Comparison of ENCODE assay signal across 3 cellular contexts in the genomic region with DNA sequence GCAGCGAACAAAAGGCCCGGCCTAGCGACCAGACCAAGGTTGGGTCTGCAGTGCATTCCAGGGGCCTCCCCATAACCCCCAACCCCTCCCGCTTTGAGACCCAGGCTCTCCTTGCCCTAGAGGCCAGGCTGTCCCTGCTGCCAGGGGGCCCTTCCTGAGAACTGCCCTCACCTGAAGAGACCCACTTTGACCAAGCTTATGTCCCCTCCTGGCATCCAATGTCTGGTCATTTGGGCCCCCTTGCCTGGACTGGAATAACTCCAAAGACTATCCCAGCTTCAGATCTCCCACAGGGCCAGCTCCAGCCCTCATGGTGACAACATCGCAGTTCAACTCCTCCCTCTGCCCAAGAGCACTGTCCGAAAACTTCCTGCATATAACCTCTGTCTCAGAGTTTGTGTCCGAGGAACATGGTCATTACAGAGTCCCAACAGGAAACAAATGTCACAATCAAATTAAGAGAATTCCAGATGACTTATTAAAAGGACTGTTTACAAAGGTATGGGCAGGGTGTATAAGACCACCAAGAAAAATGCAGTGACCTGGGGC.
TF ChIP-seq lines count a peak whose summit lies in the region.

No MANE protein-coding gene starts in this region.

TF ChIP-seq in SK-N-SH, 30 proteins besides CTCF, POLR2A, EP300 and RAD21 (continued from another document):
- TF ChIP-seq, protein P1, sequence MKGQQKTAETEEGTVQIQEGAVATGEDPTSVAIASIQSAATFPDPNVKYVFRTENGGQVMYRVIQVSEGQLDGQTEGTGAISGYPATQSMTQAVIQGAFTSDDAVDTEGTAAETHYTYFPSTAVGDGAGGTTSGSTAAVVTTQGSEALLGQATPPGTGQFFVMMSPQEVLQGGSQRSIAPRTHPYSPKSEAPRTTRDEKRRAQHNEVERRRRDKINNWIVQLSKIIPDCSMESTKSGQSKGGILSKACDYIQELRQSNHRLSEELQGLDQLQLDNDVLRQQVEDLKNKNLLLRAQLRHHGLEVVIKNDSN (IDR thresholded peaks at IDR 0.05; ENCODE audit: borderline replicate concordance, low read depth) = no peak
- TF ChIP-seq TAF1 (IDR thresholded peaks at IDR 0.05; ENCODE audit: borderline replicate concordance, low read depth, low read length) = no peak
- no peak for TF ChIP-seq ELF1 (IDR thresholded peaks at IDR 0.05)
- TF ChIP-seq, protein P2, sequence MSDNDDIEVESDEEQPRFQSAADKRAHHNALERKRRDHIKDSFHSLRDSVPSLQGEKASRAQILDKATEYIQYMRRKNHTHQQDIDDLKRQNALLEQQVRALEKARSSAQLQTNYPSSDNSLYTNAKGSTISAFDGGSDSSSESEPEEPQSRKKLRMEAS (IDR thresholded peaks at IDR 0.05; ENCODE audit: low read depth) = no peak
- TF ChIP-seq FOXM1 (IDR thresholded peaks at IDR 0.05; ENCODE audit: low read depth) = no peak
- no peak for TF ChIP-seq REST (IDR thresholded peaks at IDR 0.05; ENCODE audit: low read depth, low read length)
- TF ChIP-seq JUND (IDR thresholded peaks at IDR 0.05) = no peak
- TF ChIP-seq NRF1 (IDR thresholded peaks at IDR 0.05; ENCODE audit: low read depth, low read length) = no peak
- no peak for TF ChIP-seq POLR2AphosphoS5 (IDR thresholded peaks at IDR 0.05; ENCODE audit: low read depth, low read length)
- TF ChIP-seq FOSL2 (IDR thresholded peaks at IDR 0.05; ENCODE audit: borderline replicate concordance, low read depth) = no peak
- no peak for TF ChIP-seq TCF12 (IDR thresholded peaks at IDR 0.05)
- TF ChIP-seq PBX3 (IDR thresholded peaks at IDR 0.05) = no peak
- TF ChIP-seq SMC3 (IDR thresholded peaks at IDR 0.05; ENCODE audit: low read depth, low read length) = no peak
- TF ChIP-seq CHD2 (IDR thresholded peaks at IDR 0.05; ENCODE audit: low read length, partially characterized antibody) = no peak
- TF ChIP-seq GABPA (IDR thresholded peaks at IDR 0.05; ENCODE audit: low read depth) = no peak
- no peak for TF ChIP-seq FOXJ3 (CRISPR knock-in tag; IDR thresholded peaks at IDR 0.05)

TF ChIP-seq in SK-N-SH treated with all-trans-retinoic acid at 6 μM for 48 hours, 23 proteins besides CTCF, POLR2A, EP300 and RAD21 (continued from another document):
- no peak for TF ChIP-seq POU6F1 (CRISPR knock-in tag; IDR thresholded peaks at IDR 0.05; ENCODE audit: borderline replicate concordance, low read depth)
- no peak for TF ChIP-seq BACH2 (CRISPR knock-in tag; IDR thresholded peaks at IDR 0.05; ENCODE audit: borderline replicate concordance)
- TF ChIP-seq, protein P3, sequence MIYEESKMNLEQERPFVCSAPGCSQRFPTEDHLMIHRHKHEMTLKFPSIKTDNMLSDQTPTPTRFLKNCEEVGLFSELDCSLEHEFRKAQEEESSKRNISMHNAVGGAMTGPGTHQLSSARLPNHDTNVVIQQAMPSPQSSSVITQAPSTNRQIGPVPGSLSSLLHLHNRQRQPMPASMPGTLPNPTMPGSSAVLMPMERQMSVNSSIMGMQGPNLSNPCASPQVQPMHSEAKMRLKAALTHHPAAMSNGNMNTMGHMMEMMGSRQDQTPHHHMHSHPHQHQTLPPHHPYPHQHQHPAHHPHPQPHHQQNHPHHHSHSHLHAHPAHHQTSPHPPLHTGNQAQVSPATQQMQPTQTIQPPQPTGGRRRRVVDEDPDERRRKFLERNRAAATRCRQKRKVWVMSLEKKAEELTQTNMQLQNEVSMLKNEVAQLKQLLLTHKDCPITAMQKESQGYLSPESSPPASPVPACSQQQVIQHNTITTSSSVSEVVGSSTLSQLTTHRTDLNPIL (CRISPR knock-in tag; IDR thresholded peaks at IDR 0.05; ENCODE audit: low read depth) = no peak
- no peak for TF ChIP-seq TCF4 (CRISPR knock-in tag; IDR thresholded peaks at IDR 0.05; ENCODE audit: borderline replicate concordance)
- TF ChIP-seq ISL1 (CRISPR knock-in tag; IDR thresholded peaks at IDR 0.05) = no peak
- no peak for TF ChIP-seq PPARA (CRISPR knock-in tag; IDR thresholded peaks at IDR 0.05; ENCODE audit: borderline replicate concordance)
- TF ChIP-seq ZFP3 (CRISPR knock-in tag; IDR thresholded peaks at IDR 0.05) = no peak
- TF ChIP-seq TOX (CRISPR knock-in tag; IDR thresholded peaks at IDR 0.05; ENCODE audit: borderline replicate concordance) = no peak
- TF ChIP-seq CSRNP3 (CRISPR knock-in tag; IDR thresholded peaks at IDR 0.05) = no peak
- no peak for TF ChIP-seq ZFP30 (CRISPR knock-in tag; IDR thresholded peaks at IDR 0.05)
- no peak for TF ChIP-seq RARB (CRISPR knock-in tag; IDR thresholded peaks at IDR 0.05)
- no peak for TF ChIP-seq CSDC2 (CRISPR knock-in tag; IDR thresholded peaks at IDR 0.05)
- TF ChIP-seq ARNTL (CRISPR knock-in tag; IDR thresholded peaks at IDR 0.05; ENCODE audit: borderline replicate concordance, low read depth) = no peak
- no peak for TF ChIP-seq ESRRG (CRISPR knock-in tag; IDR thresholded peaks at IDR 0.05)
- no peak for TF ChIP-seq GLIS3 (CRISPR knock-in tag; IDR thresholded peaks at IDR 0.05)
- TF ChIP-seq ZNF70 (CRISPR knock-in tag; IDR thresholded peaks at IDR 0.05) = no peak

TF ChIP-seq in HepG2, 621 proteins besides CTCF, POLR2A, EP300 and RAD21 (continued from another document and continues in another):
- TF ChIP-seq, protein P4, sequence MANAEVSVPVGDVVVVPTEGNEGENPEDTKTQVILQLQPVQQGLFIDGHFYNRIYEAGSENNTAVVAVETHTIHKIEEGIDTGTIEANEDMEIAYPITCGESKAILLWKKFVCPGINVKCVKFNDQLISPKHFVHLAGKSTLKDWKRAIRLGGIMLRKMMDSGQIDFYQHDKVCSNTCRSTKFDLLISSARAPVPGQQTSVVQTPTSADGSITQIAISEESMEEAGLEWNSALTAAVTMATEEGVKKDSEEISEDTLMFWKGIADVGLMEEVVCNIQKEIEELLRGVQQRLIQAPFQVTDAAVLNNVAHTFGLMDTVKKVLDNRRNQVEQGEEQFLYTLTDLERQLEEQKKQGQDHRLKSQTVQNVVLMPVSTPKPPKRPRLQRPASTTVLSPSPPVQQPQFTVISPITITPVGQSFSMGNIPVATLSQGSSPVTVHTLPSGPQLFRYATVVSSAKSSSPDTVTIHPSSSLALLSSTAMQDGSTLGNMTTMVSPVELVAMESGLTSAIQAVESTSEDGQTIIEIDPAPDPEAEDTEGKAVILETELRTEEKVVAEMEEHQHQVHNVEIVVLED (CRISPR knock-in tag; IDR thresholded peaks at IDR 0.05; ENCODE audit: borderline replicate concordance) = no peak
- TF ChIP-seq ZKSCAN8 (CRISPR knock-in tag; IDR thresholded peaks at IDR 0.05; ENCODE audit: borderline replicate concordance) = no peak
- TF ChIP-seq ZNF354B (CRISPR knock-in tag; IDR thresholded peaks at IDR 0.05) = 0 out of 2 replicates have a peak, but pooled peaks have one; percentile 56
- TF ChIP-seq, protein P5, sequence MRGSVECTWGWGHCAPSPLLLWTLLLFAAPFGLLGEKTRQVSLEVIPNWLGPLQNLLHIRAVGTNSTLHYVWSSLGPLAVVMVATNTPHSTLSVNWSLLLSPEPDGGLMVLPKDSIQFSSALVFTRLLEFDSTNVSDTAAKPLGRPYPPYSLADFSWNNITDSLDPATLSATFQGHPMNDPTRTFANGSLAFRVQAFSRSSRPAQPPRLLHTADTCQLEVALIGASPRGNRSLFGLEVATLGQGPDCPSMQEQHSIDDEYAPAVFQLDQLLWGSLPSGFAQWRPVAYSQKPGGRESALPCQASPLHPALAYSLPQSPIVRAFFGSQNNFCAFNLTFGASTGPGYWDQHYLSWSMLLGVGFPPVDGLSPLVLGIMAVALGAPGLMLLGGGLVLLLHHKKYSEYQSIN (CRISPR knock-in tag; IDR thresholded peaks at IDR 0.05; ENCODE audit: borderline replicate concordance) = no peak
- no peak for TF ChIP-seq TAF15 (IDR thresholded peaks at IDR 0.05; ENCODE audit: low read depth, low read length, poor library complexity, severe bottlenecking)
- TF ChIP-seq ZNF879 (CRISPR knock-in tag; IDR thresholded peaks at IDR 0.05) = no peak
- TF ChIP-seq DMTF1 (CRISPR knock-in tag; IDR thresholded peaks at IDR 0.05) = no peak
- no peak for TF ChIP-seq CHD4 (IDR thresholded peaks at IDR 0.05; ENCODE audit: borderline replicate concordance, low read length)
- TF ChIP-seq SMAD1 (CRISPR knock-in tag; IDR thresholded peaks at IDR 0.05; ENCODE audit: borderline replicate concordance, low read depth) = no peak
- no peak for TF ChIP-seq AHR (CRISPR knock-in tag; IDR thresholded peaks at IDR 0.05)
- no peak for TF ChIP-seq ZNF773 (CRISPR knock-in tag; IDR thresholded peaks at IDR 0.05; ENCODE audit: borderline replicate concordance)
- no peak for TF ChIP-seq DBP (CRISPR knock-in tag; IDR thresholded peaks at IDR 0.05; ENCODE audit: not compliant biosample characterization)
- no peak for TF ChIP-seq MTF2 (CRISPR knock-in tag; IDR thresholded peaks at IDR 0.05; ENCODE audit: borderline replicate concordance)
- TF ChIP-seq ESRRA (CRISPR knock-in tag; IDR thresholded peaks at IDR 0.05; ENCODE audit: low read depth) = no peak
- 0 out of 2 replicates have a peak, but pooled peaks have one; percentile 21 for TF ChIP-seq TBX2 (CRISPR knock-in tag; IDR thresholded peaks at IDR 0.05; ENCODE audit: borderline replicate concordance)
- no peak for TF ChIP-seq ZSCAN30 (CRISPR knock-in tag; IDR thresholded peaks at IDR 0.05)
- TF ChIP-seq ZNF878 (CRISPR knock-in tag; IDR thresholded peaks at IDR 0.05) = no peak
- TF ChIP-seq IRX3 (CRISPR knock-in tag; IDR thresholded peaks at IDR 0.05; ENCODE audit: borderline replicate concordance, low read depth) = no peak
- TF ChIP-seq DR1 (CRISPR knock-in tag; IDR thresholded peaks at IDR 0.05) = 0 out of 2 replicates have a peak, but pooled peaks have one; percentile 17
- no peak for TF ChIP-seq FOXP4 (CRISPR knock-in tag; IDR thresholded peaks at IDR 0.05)
- no peak for TF ChIP-seq ZMYM3 (CRISPR knock-in tag; IDR thresholded peaks at IDR 0.05)
- TF ChIP-seq ZNF614 (CRISPR knock-in tag; IDR thresholded peaks at IDR 0.05; ENCODE audit: borderline replicate concordance) = 0 out of 2 replicates have a peak, but pooled peaks have one; percentile 4
- TF ChIP-seq NCOA1 (CRISPR knock-in tag; IDR thresholded peaks at IDR 0.05) = no peak
- no peak for TF ChIP-seq MTA1 (CRISPR knock-in tag; IDR thresholded peaks at IDR 0.05; ENCODE audit: borderline replicate concordance)
- TF ChIP-seq, protein P6, sequence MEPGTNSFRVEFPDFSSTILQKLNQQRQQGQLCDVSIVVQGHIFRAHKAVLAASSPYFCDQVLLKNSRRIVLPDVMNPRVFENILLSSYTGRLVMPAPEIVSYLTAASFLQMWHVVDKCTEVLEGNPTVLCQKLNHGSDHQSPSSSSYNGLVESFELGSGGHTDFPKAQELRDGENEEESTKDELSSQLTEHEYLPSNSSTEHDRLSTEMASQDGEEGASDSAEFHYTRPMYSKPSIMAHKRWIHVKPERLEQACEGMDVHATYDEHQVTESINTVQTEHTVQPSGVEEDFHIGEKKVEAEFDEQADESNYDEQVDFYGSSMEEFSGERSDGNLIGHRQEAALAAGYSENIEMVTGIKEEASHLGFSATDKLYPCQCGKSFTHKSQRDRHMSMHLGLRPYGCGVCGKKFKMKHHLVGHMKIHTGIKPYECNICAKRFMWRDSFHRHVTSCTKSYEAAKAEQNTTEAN (CRISPR knock-in tag; conservative IDR thresholded peaks at IDR 0.05) = no peak
- no peak for TF ChIP-seq ZNF605 (CRISPR knock-in tag; IDR thresholded peaks at IDR 0.05)
- no peak for TF ChIP-seq RXRB (CRISPR knock-in tag; IDR thresholded peaks at IDR 0.05; ENCODE audit: borderline replicate concordance)
- TF ChIP-seq KDM4B (CRISPR knock-in tag; IDR thresholded peaks at IDR 0.05) = no peak
